Comparison of ENCODE assay signal across 1 cellular context in the genomic region with DNA sequence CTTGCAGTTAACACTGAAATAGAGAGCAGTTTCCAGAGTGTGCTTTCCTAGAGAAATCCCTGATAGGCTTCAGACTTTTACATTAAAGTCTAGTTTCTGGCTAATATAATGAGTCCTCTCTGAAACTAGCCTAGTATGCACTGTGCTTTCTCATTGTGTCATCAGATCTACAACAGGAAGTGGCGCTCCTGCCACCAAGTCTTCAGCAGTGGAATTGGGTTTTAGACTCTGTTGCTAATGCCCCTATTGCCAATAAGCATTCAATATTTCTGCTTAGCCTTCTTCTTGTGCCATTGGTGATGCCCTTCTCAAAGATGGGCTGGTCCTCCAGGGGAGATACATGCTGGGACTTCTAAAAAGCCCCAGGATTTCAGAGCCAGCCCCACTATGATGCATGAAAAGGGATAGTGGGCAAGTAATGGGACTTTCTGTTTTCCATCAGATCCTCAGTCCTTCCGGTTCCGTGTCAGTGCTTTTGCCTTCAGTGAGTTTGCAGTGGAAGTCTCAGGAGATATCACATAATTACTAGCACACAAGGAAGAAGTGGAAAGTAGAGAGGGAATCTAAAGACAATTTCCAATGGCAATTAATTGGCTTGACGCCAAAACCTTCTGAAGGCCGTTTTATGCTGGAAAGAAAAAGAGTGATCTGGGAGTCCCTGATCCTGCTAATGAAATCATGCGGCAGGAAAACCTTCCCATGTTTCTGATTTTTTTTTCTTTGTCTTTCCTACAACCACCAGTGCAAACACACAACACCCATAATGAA.
TF ChIP-seq lines count a peak whose summit lies in the region.

No MANE protein-coding gene starts in this region.

TF ChIP-seq in HepG2, 621 proteins besides CTCF, POLR2A, EP300 and RAD21:
- 0 out of 2 replicates have a peak, but pooled peaks have one; percentile 60 for TF ChIP-seq LCORL (IDR thresholded peaks at IDR 0.05)
- no peak for TF ChIP-seq LCORL (CRISPR knock-in tag; IDR thresholded peaks at IDR 0.05)
- TF ChIP-seq ZNF510 (CRISPR knock-in tag; IDR thresholded peaks at IDR 0.05; ENCODE audit: low read depth) = no peak
TF ChIP-seq in HepG2: peak in this region for 1.
